30 cellular contexts compared by ENCODE assay signal in the genomic region with DNA sequence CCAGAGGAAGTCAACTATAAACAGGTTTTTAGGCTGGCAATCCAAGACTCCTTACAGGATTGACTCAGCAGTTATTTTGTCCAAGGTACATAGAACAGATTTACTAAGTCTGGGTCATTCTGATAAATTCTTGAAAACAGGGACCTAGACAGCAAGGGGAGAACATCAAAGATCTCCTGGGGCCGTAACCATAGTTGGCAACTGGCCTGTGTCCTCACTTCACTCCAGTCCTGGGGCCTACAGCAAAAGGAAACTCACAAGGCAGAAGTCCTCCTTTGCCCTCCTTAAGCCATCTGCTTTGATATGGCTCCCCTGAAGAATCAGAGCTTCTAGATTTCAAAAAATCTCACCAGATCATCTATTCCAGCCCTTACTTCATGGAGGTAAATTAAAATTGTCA.
"Had no signal": no experiment of that assay in that cellular context is flagged by ENCODE, and none has a peak within 500 bp of the region (broad histone marks: within the 10 kb centered on the region; RNA-seq: fewer than 3 reads in every experiment).

No MANE protein-coding gene starts in this region.

- H3K9me3 ChIP-seq: neutrophil, psoas muscle, sigmoid colon, thyroid gland, upper lobe of right lung had no signal

- H3K27ac ChIP-seq: neural progenitor cell, neutrophil, parathyroid adenoma, psoas muscle, sigmoid colon, upper lobe of right lung had no signal

- H3K4me1 ChIP-seq: parathyroid adenoma, psoas muscle, sigmoid colon, upper lobe of right lung had no signal

- H3K4me3 ChIP-seq: lung, neural progenitor cell, psoas muscle, sigmoid colon, smooth muscle cell, thyroid gland, upper lobe of right lung had no signal

- ATAC-seq: left lobe of liver; natural killer cell; psoas muscle; stimulated activated memory B cell treated with anti-CD40 and anti-IgM and Interleukin-4, amounts not matched to agents 10 μg/mL and 1 μg/mL and 100 μg/mL, for 72 hours; stimulated activated naive CD8-positive, alpha-beta T cell treated with anti-CD3 and anti-CD28 coated beads, Interleukin-15, amount 100 ng/mL, for 72 hours; upper lobe of right lung had no signal

- H3K27me3 ChIP-seq: neural progenitor cell, neutrophil, sigmoid colon, thyroid gland, upper lobe of right lung had no signal

- H3K36me3 ChIP-seq: neural progenitor cell, neutrophil, sigmoid colon, thyroid gland, upper lobe of right lung had no signal

- FAIRE-seq: keratinocyte, urothelium cell line had no signal

- H3K9ac ChIP-seq: neural progenitor cell, parathyroid adenoma had no signal

- DNase-seq: head of caudate nucleus; hippocampal formation; kidney glomerular epithelial cell; left cardiac atrium; mesendoderm; naive B cell; natural killer cell; nephron progenitor cell; occipital lobe; sigmoid colon; stimulated activated CD4-positive, alpha-beta T cell treated with anti-CD3 and anti-CD28 coated beads, Interleukin-1b, Interleukin-23, amount 100 ng/mL, for 48 hours; stimulated activated CD4-positive, alpha-beta T cell treated with anti-CD3 and anti-CD28 coated beads, Interleukin-2, amount 100 ng/mL, for 48 hours; stimulated activated CD4-positive, alpha-beta T cell treated with anti-CD3 and anti-CD28 coated beads, Interleukin-4, amount 100 ng/mL, for 4 hours; stimulated activated CD8-positive, alpha-beta memory T cell treated with anti-CD3 and anti-CD28 coated beads, Interleukin-4, amount 100 ng/mL, for 48 hours; stimulated activated naive CD4-positive, alpha-beta T cell treated with Interleukin-2 at 50 U/mL for 16 hours; stimulated activated naive CD8-positive, alpha-beta T cell treated with anti-CD3 and anti-CD28 coated beads, Interleukin-15, amount 100 ng/mL, for 72 hours; substantia nigra; trophoblast cell; upper lobe of right lung had no signal
